21 cellular contexts compared by ENCODE assay signal in genomic region chr5:59559323-59559722, GRCh38.
A peak's percentile ranks its signal among the peaks of the same experiment; 100 is the strongest.
DNase-seq lines count a peak whose midpoint lies in the region; ATAC-seq and TF ChIP-seq lines count a peak whose summit lies in the region.
"Had no signal": no experiment of that assay in that cellular context is flagged by ENCODE, and none has a peak within 500 bp of the region (broad histone marks: within the 10 kb centered on the region; RNA-seq: fewer than 3 reads in every experiment).

No MANE protein-coding gene starts in this region.

- H3K4me1 Mint-ChIP-seq in progenitor cell of endocrine pancreas (ENCODE audit: low read depth): peaks cover 18% of the 10 kb centered on the region

- ATAC-seq in GM18505 (IDR thresholded peaks at IDR 0.05; ENCODE audit: unreplicated experiment): no peak
- ATAC-seq: GM12878 had no signal

- H3K27ac Mint-ChIP-seq in progenitor cell of endocrine pancreas: no peak overlapping the region
- H3K27ac Mint-ChIP-seq: CD4-positive, CD25-positive, alpha-beta regulatory T cell had no signal

- TF ChIP-seq CTCF in VCaP (conservative IDR thresholded peaks at IDR 0.05): no peak
- no peak for TF ChIP-seq CTCF in foreskin fibroblast (IDR thresholded peaks at IDR 0.05; ENCODE audit: low read depth, low read length)
- TF ChIP-seq CTCF in progenitor cell of endocrine pancreas (IDR thresholded peaks at IDR 0.05; ENCODE audit: unreplicated experiment): no peak

- H3K27me3 Mint-ChIP-seq in progenitor cell of endocrine pancreas: no peaks in the 10 kb centered on the region
- H3K27me3 Mint-ChIP-seq: CD4-positive, CD25-positive, alpha-beta regulatory T cell had no signal

- H3K9me3 Mint-ChIP-seq in progenitor cell of endocrine pancreas (ENCODE audit: low read depth): peaks cover 6% of the 10 kb centered on the region

- H3K4me3 Mint-ChIP-seq in progenitor cell of endocrine pancreas (ENCODE audit: low read depth): no peak overlapping the region
- H3K4me3 Mint-ChIP-seq: CD4-positive, CD25-positive, alpha-beta regulatory T cell had no signal

- peak overlapping the region; percentile 66; the same call in 1 of the 2 replicates for H3K27ac ChIP-seq in VCaP
- H3K27ac ChIP-seq: GM23248, Peyer's patch had no signal

- H3K4me3 ChIP-seq in foreskin fibroblast (ENCODE audit: low read depth in 1 of 2, low read length in 2 of 2): no peak overlapping the region
- H3K4me3 ChIP-seq: GM12878, GM23248, HAP-1, Peyer's patch had no signal

- H3K36me3 Mint-ChIP-seq in progenitor cell of endocrine pancreas (ENCODE audit: insufficient read depth): no peaks in the 10 kb centered on the region
- H3K36me3 Mint-ChIP-seq: CD4-positive, CD25-positive, alpha-beta regulatory T cell had no signal

- DNase-seq in dermis blood vessel endothelial cell: peak; percentile 79
- peak; percentile 66 to 93 for DNase-seq in lung microvascular endothelial cell (ENCODE audit: low read depth in 2 of 2)
- peak; percentile 79 for DNase-seq in smooth muscle cell of the brain vasculature (ENCODE audit: low read depth, low spot score)
- no peak for DNase-seq in foreskin fibroblast
- DNase-seq in progenitor cell of endocrine pancreas (ENCODE audit: low spot score, unreplicated experiment): no peak
- DNase-seq: CD4-positive, CD25-positive, alpha-beta regulatory T cell; DND-41; GM23248; KG1; NCI-H1092 treated with DMSO at 0.1 percent for 48 hours; NCI-H1436 treated with DMSO at 0.1 percent for 48 hours; NCI-H2029; NCI-H2171; NCI-H345; NCI-H524 treated with DMSO at 0.1 percent for 48 hours; NCI-H82; Peyer's patch had no signal

- TF ChIP-seq POLR2A in GM18505 (IDR thresholded peaks at IDR 0.05; ENCODE audit: borderline replicate concordance, extremely low read depth, insufficient read depth, insufficient read length): no peak

Comparison
In these comparisons a context has a peak if more than half of its experiments do, and no peak if none do; other contexts are left out.
1. DNase-seq: peak in dermis blood vessel endothelial cell (single experiment), lung microvascular endothelial cell (2 of 2) and smooth muscle cell of the brain vasculature (single experiment); none in foreskin fibroblast (0 of 2) and progenitor cell of endocrine pancreas (single experiment).